16 cellular contexts compared by ENCODE assay signal in the genomic region with DNA sequence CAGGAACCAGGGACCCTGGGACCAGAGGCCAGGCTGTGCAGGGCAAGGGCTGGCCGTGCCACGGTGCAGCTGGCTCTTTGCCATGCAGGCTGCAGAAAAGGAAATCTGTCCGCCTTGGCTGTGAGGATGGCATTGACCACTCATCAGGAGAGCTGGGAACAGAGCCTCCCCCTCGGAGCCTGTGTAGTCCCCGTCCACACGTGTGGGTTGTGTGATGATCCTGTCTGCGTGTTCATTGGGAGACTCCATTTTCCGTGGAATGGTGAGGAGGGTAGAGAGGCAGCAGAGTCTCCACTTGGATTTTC. TPM values are rescaled to one million over a fixed set of nuclear protein-coding genes. Genes with fewer than 3 reads are reported as not detected.
DNase-seq lines count a peak whose midpoint lies in the region; ATAC-seq and TF ChIP-seq lines count a peak whose summit lies in the region.
"Had no signal": no experiment of that assay in that cellular context is flagged by ENCODE, and none has a peak within 500 bp of the region (broad histone marks: within the 10 kb centered on the region; RNA-seq: fewer than 3 reads in every experiment).

No MANE protein-coding gene starts in this region.

- H2AFZ ChIP-seq in PC-9 = no peak overlapping the region

- intact Hi-C loops in left ventricle myocardium superior (cut with micrococcal nuclease) = no loop called here
- intact Hi-C loops in sciatic nerve (cut with DNase I) = no loop called here
- intact Hi-C loops in PC-9 (cut with micrococcal nuclease; ENCODE audit: unreplicated experiment) = no loop called here

- H3K4me1 ChIP-seq in PC-9 (replicated peaks; ENCODE audit: insufficient read depth) = no peaks in the 10 kb centered on the region

- H3K9me2 ChIP-seq in PC-9 (ENCODE audit: insufficient read depth) = no peaks in the 10 kb centered on the region

- H3K4me3 ChIP-seq in PC-9 = no peak overlapping the region
- H3K4me3 ChIP-seq: A549, smooth muscle cell had no signal

- no peaks in the 10 kb centered on the region for H3K27me3 ChIP-seq in PC-9 (ENCODE audit: insufficient read depth, low read depth)

- POLR2A ChIA-PET in PC-9 (lab: Charles Lee; ENCODE audit: unreplicated experiment) = no interaction called here

- H3K27ac ChIP-seq in VCaP (peak overlapping the region; percentile 94), PC-9 (no peak overlapping the region)

- no peak for TF ChIP-seq CTCF in VCaP (conservative IDR thresholded peaks at IDR 0.05)
- TF ChIP-seq CTCF in PC-9 (conservative IDR thresholded peaks at IDR 0.05) = no peak

- peaks cover 8% of the 10 kb centered on the region; the same call in 1 of the 2 replicates for H3F3A ChIP-seq in PC-9 (ENCODE audit: insufficient read depth, low read depth)

- peaks cover 36% of the 10 kb centered on the region for H4K20me1 ChIP-seq in PC-9 (ENCODE audit: insufficient read depth)

- no TSS peak for BruUV-seq in PC-9 (replicated peaks; lab: Mats Ljungman, UMichigan)

- CTCF ChIA-PET in PC-9 (lab: Charles Lee) = interaction anchor here (0.5 kb wide), 1 partner anchor 75 kb away, joined by 5 read pairs; no protein-coding TSS in a partner anchor

- peaks cover 33% of the 10 kb centered on the region for H3K79me2 ChIP-seq in PC-9 (ENCODE audit: low read depth)

- H3K36me3 ChIP-seq in PC-9 (ENCODE audit: low read depth) = no peaks in the 10 kb centered on the region

- peak; percentile 36 for ATAC-seq in left ventricle myocardium superior
- ATAC-seq in sciatic nerve = peak; percentile 11
- ATAC-seq in HG02973 (IDR thresholded peaks at IDR 0.05; ENCODE audit: unreplicated experiment) = no peak
- ATAC-seq: A549; activated naive CD8-positive, alpha-beta T cell treated with anti-CD3 and anti-CD28 coated beads, Interleukin-2, amount 50 U/mL, for 24 hours; natural killer cell had no signal

- H3K4me2 ChIP-seq in PC-9 = no peak overlapping the region
- H3K4me2 ChIP-seq: A549, smooth muscle cell had no signal

- peak; percentile 68 for DNase-seq in DMS79 (lab: John Stamatoyannopoulos, UW)
- no peak for DNase-seq in DMS79 treated with DMSO at 0.1 percent for 48 hours (lab: John Stamatoyannopoulos, UW)
- peak; percentile 52 for DNase-seq in left ventricle myocardium superior
- no peak for DNase-seq in sciatic nerve (ENCODE audit: low spot score)
- DNase-seq in SKM-1 (lab: John Stamatoyannopoulos, UW; ENCODE audit: unreplicated experiment) = no peak
- DNase-seq in PC-9 = no peak
- DNase-seq: activated CD4-positive, alpha-beta T cell treated with anti-CD3 and anti-CD28 coated beads for 1 hour; activated naive CD8-positive, alpha-beta T cell treated with anti-CD3 and anti-CD28 coated beads, Interleukin-2, amount 50 U/mL, for 24 hours; activated T-cell treated with anti-CD3 and anti-CD28 coated beads for 4 hours; natural killer cell; OCI-M1; T-helper 1 cell had no signal

- no peaks in the 10 kb centered on the region for H3K9me3 ChIP-seq in PC-9 (ENCODE audit: insufficient read depth, low read depth)
- H3K9me3 ChIP-seq: A549 had no signal

RNA-seq across cellular contexts. Expression of a gene that starts 47.7 kb away (rescaled TPM):
- 37.0 TPM for total RNA-seq in left ventricle myocardium superior
- total RNA-seq in sciatic nerve = 104 TPM
- total RNA-seq in PC-9 (2021) = 111 and 116 TPM in 2 replicates

Comparison
In these comparisons a context has a peak if more than half of its experiments do, and no peak if none do; other contexts are left out.
1. DNase-seq: peak in DMS79 (single experiment) and left ventricle myocardium superior (single experiment); none in DMS79 treated with DMSO at 0.1 percent for 48 hours (single experiment), sciatic nerve (single experiment), SKM-1 (single experiment) and PC-9 (0 of 2).